In genomic region chr2:11998626-11999378, GRCh38 we compare ENCODE assay signal across 16 cellular contexts.
DNase-seq lines count a peak whose midpoint lies in the region; ATAC-seq and TF ChIP-seq lines count a peak whose summit lies in the region.
"Had no signal": no experiment of that assay in that cellular context is flagged by ENCODE, and none has a peak within 500 bp of the region (broad histone marks: within the 10 kb centered on the region; RNA-seq: fewer than 3 reads in every experiment).

No MANE protein-coding gene starts in this region.

- 93 to 97% (median 95%) methylated on average over 4 of the region's 4 CpGs for WGBS in heart left ventricle, 4 donors

- peak; percentile 40 for DNase-seq in HT1080 (ENCODE audit: low read depth)
- DNase-seq in germinal center (ENCODE audit: low spot score) = peak; percentile 35
- no peak for DNase-seq in COLO668 (lab: John Stamatoyannopoulos, UW; ENCODE audit: unreplicated experiment)
- DNase-seq in heart left ventricle = no peak
- DNase-seq: activated CD4-positive, alpha-beta T cell treated with anti-CD3 and anti-CD28 coated beads for 4 hours; activated effector memory CD4-positive, alpha-beta T cell treated with anti-CD3 and anti-CD28 coated beads, Interleukin-2, amount 50 U/mL, for 16 hours; caudate nucleus; GDM1; NCI-H1930; stimulated activated naive CD8-positive, alpha-beta T cell treated with anti-CD3 and anti-CD28 coated beads, Interleukin-15, Interleukin-2, amounts not matched to agents 100 U/mL and 50 U/mL, for 24 hours had no signal

- intact Hi-C loops in heart left ventricle (cut with DNase I) = no loop called here

- peaks cover 0 to 15% (median 2%) of the 10 kb centered on the region in 12 donors for H3K9me3 ChIP-seq in heart left ventricle

- H3K27me3 ChIP-seq in heart left ventricle = no peaks in the 10 kb centered on the region

- no peak for TF ChIP-seq POLR2A in heart left ventricle (IDR thresholded peaks at IDR 0.05)

- no peak for TF ChIP-seq CTCF in heart left ventricle (IDR thresholded peaks at IDR 0.05)

- H3K4me3 ChIP-seq in heart left ventricle = no peak overlapping the region
- H3K4me3 ChIP-seq: SK-N-MC had no signal

- no peak overlapping the region for H3K27ac ChIP-seq in heart left ventricle
- H3K27ac ChIP-seq: parathyroid adenoma, SK-N-MC had no signal

- H3K36me3 ChIP-seq in heart left ventricle = no peaks in the 10 kb centered on the region

- H3K4me1 ChIP-seq in heart left ventricle = no peaks in the 10 kb centered on the region
- H3K4me1 ChIP-seq: parathyroid adenoma had no signal

- ATAC-seq in GM18499 (IDR thresholded peaks at IDR 0.05; ENCODE audit: insufficient read depth, unreplicated experiment) (peak; percentile 36), HG02610 (IDR thresholded peaks at IDR 0.05; ENCODE audit: unreplicated experiment) (peak; percentile 71), GM19452 (IDR thresholded peaks at IDR 0.05; ENCODE audit: unreplicated experiment) (no peak), GM21717 (IDR thresholded peaks at IDR 0.05; ENCODE audit: unreplicated experiment) (no peak), heart left ventricle (no peak)
- ATAC-seq: stimulated activated naive CD8-positive, alpha-beta T cell treated with anti-CD3 and anti-CD28 coated beads, Interleukin-15, Interleukin-2, amounts not matched to agents 100 U/mL and 50 U/mL, for 24 hours had no signal

Comparison
In these comparisons a context has a peak if more than half of its experiments do, and no peak if none do; other contexts are left out.
1. ATAC-seq: peak in GM18499 (single experiment) and HG02610 (single experiment); none in GM19452 (single experiment), GM21717 (single experiment) and heart left ventricle (0 of 4).
2. DNase-seq: peak in HT1080 (single experiment) and germinal center (single experiment); none in COLO668 (single experiment) and heart left ventricle (0 of 5).